21 cellular contexts compared by ENCODE assay signal in the genomic region with DNA sequence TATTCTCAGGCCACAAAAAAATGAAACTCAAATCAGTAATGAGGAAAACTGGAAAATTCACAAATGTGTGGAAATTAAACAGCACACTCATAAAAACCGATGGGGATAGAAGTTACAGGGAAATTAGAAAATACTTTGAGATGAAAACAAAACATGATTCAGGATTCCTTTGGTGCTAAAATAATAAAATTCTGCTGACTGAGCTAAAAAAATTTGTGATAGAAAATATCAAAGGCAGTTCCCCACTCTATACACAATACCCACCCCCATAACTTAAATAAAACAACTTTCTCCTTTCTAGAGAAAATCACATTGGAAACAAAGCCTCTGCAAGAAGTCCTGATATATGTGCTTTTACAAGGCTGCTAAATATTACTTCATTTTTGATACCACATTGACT. TPM values are rescaled to one million over a fixed set of nuclear protein-coding genes. Genes with fewer than 3 reads are reported as not detected.
A peak's percentile ranks its signal among the peaks of the same experiment; 100 is the strongest.
DNase-seq lines count a peak whose midpoint lies in the region; ATAC-seq, FAIRE-seq and TF ChIP-seq lines count a peak whose summit lies in the region.
"Had no signal": no experiment of that assay in that cellular context is flagged by ENCODE, and none has a peak within 500 bp of the region (broad histone marks: within the 10 kb centered on the region; RNA-seq: fewer than 3 reads in every experiment).

No MANE protein-coding gene starts in this region.

- no peaks in the 10 kb centered on the region for H4K20me1 ChIP-seq in K562 (replicated peaks; ENCODE audit: control insufficient read depth, insufficient read depth, low read length)
- H4K20me1 ChIP-seq: BLaER1 treated with 17β-estradiol and CSF1 and Interleukin-3, amounts not matched to agents 10 nM and 100 nM had no signal

- no peak overlapping the region for H3K4me3 ChIP-seq in HEK293 (ENCODE audit: low read depth, low read length)
- H3K4me3 ChIP-seq in K562, result no peak overlapping the region
- no peak overlapping the region for H3K4me3 ChIP-seq in heart right ventricle
- H3K4me3 ChIP-seq: BLaER1 treated with 17β-estradiol and CSF1 and Interleukin-3, amounts not matched to agents 10 nM and 100 nM; GM23338; HAP-1 had no signal

- no peak for FAIRE-seq in K562 (lab: Jason Lieb, UNC)
- FAIRE-seq: GM12891, GM18507 had no signal

- H3K27ac Mint-ChIP-seq in neural crest cell (ENCODE audit: unreplicated experiment), result no peak overlapping the region
- H3K27ac Mint-ChIP-seq: B cell; CD14-positive monocyte; CD4-positive, alpha-beta T cell; GM23338 had no signal

- no peaks in the 10 kb centered on the region for H3K27me3 Mint-ChIP-seq in neural crest cell (ENCODE audit: low read depth)
- H3K27me3 Mint-ChIP-seq: B cell; CD4-positive, alpha-beta T cell had no signal

- no peak overlapping the region for H3K4me2 ChIP-seq in K562 (ENCODE audit: insufficient read depth, low read length)
- H3K4me2 ChIP-seq: BLaER1 treated with 17β-estradiol and CSF1 and Interleukin-3, amounts not matched to agents 10 nM and 100 nM; GM23338 had no signal

- ATAC-seq in K562, result no peak
- ATAC-seq in heart right ventricle, result no peak
- ATAC-seq: GM23338 had no signal

- TF ChIP-seq EP300 in K562 (IDR thresholded peaks at IDR 0.05; ENCODE audit: low read length), result no peak

- POLR2A ChIA-PET in HEK293 (lab: Yijun Ruan, JAX), result interaction anchor here (0.6 to 6.3 kb wide), 3 partner anchors 10 to 162 kb away, joined by 3 to 36 read pairs (median 3); no protein-coding TSS in a partner anchor
- POLR2A ChIA-PET in K562 (lab: Yijun Ruan, JAX), result no interaction called here

- peaks cover 53% of the 10 kb centered on the region for H3K9me3 ChIP-seq in HEK293 (ENCODE audit: control insufficient read depth, insufficient read depth, low read depth, low read length)
- H3K9me3 ChIP-seq in K562 (replicated peaks; ENCODE audit: control insufficient read depth, insufficient read depth, low read depth, low read length), result no peaks in the 10 kb centered on the region; the same call in 1 of the 2 replicates
- peaks cover 0 to 99% (median 56%) of the 10 kb centered on the region in 11 donors for H3K9me3 ChIP-seq in heart right ventricle

- no peak overlapping the region for H2AFZ ChIP-seq in K562 (ENCODE audit: low read depth, low read length)
- H2AFZ ChIP-seq: GM23338 had no signal

- H3K36me3 Mint-ChIP-seq in neural crest cell (ENCODE audit: low read depth), result peaks cover 40% of the 10 kb centered on the region
- H3K36me3 Mint-ChIP-seq: CD14-positive monocyte had no signal

- in situ Hi-C loops in K562 (cut with MboI), result no loop called here

- no peaks in the 10 kb centered on the region for H3K9me1 ChIP-seq in K562 (ENCODE audit: control insufficient read depth, insufficient read depth, low read length)

- H3K4me3 Mint-ChIP-seq in neural crest cell, result peak overlapping the region; percentile 21
- H3K4me3 Mint-ChIP-seq: B cell; CD14-positive monocyte; CD4-positive, alpha-beta T cell; GM23338 had no signal

- H3K9me3 Mint-ChIP-seq in neural crest cell, result peaks cover 24% of the 10 kb centered on the region

- TF ChIP-seq RAD21 in K562 (CRISPR knock-in tag; conservative IDR thresholded peaks at IDR 0.05 in 1 of 2, IDR thresholded peaks at IDR 0.05 in 1 of 2), result no peak

- peaks cover 0 to 45% of the 10 kb centered on the region in 2 experiments; a peak in 2 of 3 replicates for H3K36me3 ChIP-seq in HEK293 (ENCODE audit: control insufficient read depth in 2 of 2, insufficient read depth in 1 of 2, low read length in 2 of 2)
- no peaks in the 10 kb centered on the region for H3K36me3 ChIP-seq in K562 (ENCODE audit: control insufficient read depth, insufficient read depth, low read length)
- H3K36me3 ChIP-seq in heart right ventricle, result peaks cover 0 to 23% (median 0%) of the 10 kb centered on the region in 9 donors
- H3K36me3 ChIP-seq: HAP-1 had no signal

- intact Hi-C loops in K562 (cut with micrococcal nuclease) (no loop called here), heart right ventricle (cut with DNase I) (no loop called here)

- CTCF ChIA-PET in HEK293 (lab: Yijun Ruan, JAX) (interaction anchor here (0.7 to 1.7 kb wide), 4 partner anchors 10 to 188 kb away, joined by 3 to 4 read pairs (median 3); partner anchors contain the start of gene ZNF227), K562 (lab: Yijun Ruan, JAX; ENCODE audit: low intra/inter-chr PET ratio) (no interaction called here)

- 0% methylated on average over 1 of the region's 1 CpG for WGBS in K562 (ENCODE audit: insufficient coverage, low coverage, missing lambda C conversion rate)
- 100% methylated on average over 1 of the region's 1 CpG for WGBS in heart right ventricle, 2 donors

- H3K27me3 ChIP-seq in K562 (ENCODE audit: control insufficient read depth in 2 of 2, insufficient read depth in 2 of 2, low read length in 2 of 2), result no peaks in the 10 kb centered on the region
- H3K27me3 ChIP-seq in heart right ventricle, result no peaks in the 10 kb centered on the region
- H3K27me3 ChIP-seq: BLaER1 treated with 17β-estradiol and CSF1 and Interleukin-3, amounts not matched to agents 10 nM and 100 nM had no signal

- H3K4me1 Mint-ChIP-seq in neural crest cell, result peaks cover 12% of the 10 kb centered on the region

- no peaks in the 10 kb centered on the region for H3K79me2 ChIP-seq in K562 (ENCODE audit: control insufficient read depth, insufficient read depth, low read length)

- H3K4me1 ChIP-seq in HEK293 (ENCODE audit: control insufficient read depth, insufficient read depth, low read length) (peaks cover 25% of the 10 kb centered on the region), K562 (replicated peaks in 1 of 2; ENCODE audit: control insufficient read depth in 2 of 2, insufficient read depth in 2 of 2, low read length in 2 of 2) (peaks cover 0 to 4% of the 10 kb centered on the region in 2 experiments; a peak in 2 of 5 replicates), heart right ventricle (peaks cover 0 to 5% (median 0%) of the 10 kb centered on the region in 9 donors)
- H3K4me1 ChIP-seq: HAP-1 had no signal

- BruUV-seq in K562 (replicated peaks; lab: Mats Ljungman, UMichigan), result no TSS peak

- no peak overlapping the region for H3K9ac ChIP-seq in K562 (ENCODE audit: insufficient read depth in 1 of 2, low read depth in 2 of 2, low read length in 2 of 2)
- H3K9ac ChIP-seq: BLaER1 treated with 17β-estradiol and CSF1 and Interleukin-3, amounts not matched to agents 10 nM and 100 nM had no signal

- TF ChIP-seq CTCF in HEK293 (tag by site-specific recombination; IDR thresholded peaks at IDR 0.05), result no peak
- no peak for TF ChIP-seq CTCF in K562 (IDR thresholded peaks at IDR 0.05 in 2 of 3, conservative IDR thresholded peaks at IDR 0.05 in 1 of 3; ENCODE audit: insufficient read depth in 2 of 3, low read depth in 1 of 3, low read length in 3 of 3)
- TF ChIP-seq CTCF in neural crest cell (conservative IDR thresholded peaks at IDR 0.05), result no peak
- TF ChIP-seq CTCF in heart right ventricle (IDR thresholded peaks at IDR 0.05), result no peak

- TF ChIP-seq POLR2A in K562 (conservative IDR thresholded peaks at IDR 0.05), result no peak

- H3K27ac ChIP-seq in HEK293 (ENCODE audit: extremely low read depth, low read depth, low read length) (no peak overlapping the region), K562 (ENCODE audit: extremely low read depth, low read depth, low read length) (no peak overlapping the region), heart right ventricle (no peak overlapping the region)
- H3K27ac ChIP-seq: BLaER1 treated with 17β-estradiol and CSF1 and Interleukin-3, amounts not matched to agents 10 nM and 100 nM had no signal

- DNase-seq in K562 (ENCODE audit: extremely low read depth in 1 of 4, low spot score in 3 of 4), result no peak
- DNase-seq in neural crest cell (ENCODE audit: low read depth, low spot score), result no peak
- DNase-seq in NCI-H1694 (lab: John Stamatoyannopoulos, UW), result no peak
- DNase-seq in heart right ventricle, result no peak
- DNase-seq in activated CD4-positive, CD25-positive, alpha-beta regulatory T cell treated with anti-CD3 and anti-CD28 coated beads, Interleukin-2, amount 50 U/mL, for 72 hours, result no peak
- DNase-seq: Calu3; CD4-positive, alpha-beta T cell; COR-L47; DMS53; DMS79 treated with DMSO at 0.1 percent for 48 hours; GF-D8 had no signal

RNA-seq across cellular contexts. Expression of gene ZNF233, which starts 1.5 kb away (rescaled TPM):
- 0.56 and 0.83 TPM in 2 replicates for total RNA-seq in K562 (2011; cell fraction: chromatin; rRNA removed; ENCODE audit: low replicate concordance)
- total RNA-seq in K562 (2011; cell fraction: nucleolus; rRNA removed), result 0.50 and 0.53 TPM in 2 replicates
- total RNA-seq in K562 (2011; cell fraction: nucleoplasm; rRNA removed), result 0.69 and 1.4 TPM in 2 replicates
- 0.08 and 0.14 TPM in 2 replicates for total RNA-seq in K562 (2014; rRNA removed)
- 0.18 and 0.26 TPM in 2 replicates for total RNA-seq in K562 (2014; rRNA removed; fragmentation: Illumina TruSeq; extraction: Trizol)
- 0.14 and 0.15 TPM in 2 replicates for total RNA-seq in K562 (2015; rRNA removed; fragmentation: Illumina TruSeq; extraction: Trizol)
- 0.16 TPM in 1 of 2 replicates, not detected in the other for total RNA-seq in K562 (2021)
- 0.03 and 0.20 TPM in 2 replicates for polyA plus RNA-seq in K562 (2011; rRNA removed)
- 0.03 TPM in 1 of 2 replicates, not detected in the other for polyA plus RNA-seq in K562 (2011; cell fraction: cytosol; rRNA removed)
- 0.24 and 0.30 TPM in 2 replicates for polyA plus RNA-seq in K562 (2011; cell fraction: nucleus; rRNA removed)
- polyA plus RNA-seq in K562 (2012), result 0.23 and 0.42 TPM in 2 replicates
- polyA plus RNA-seq in K562 (2014; fragmentation: Illumina TruSeq; extraction: Trizol), result 0.15 and 0.17 TPM in 2 replicates
- under 1 TPM; 0.23 to 0.28 TPM for polyA plus RNA-seq in K562 (2014; fragmentation: Nextera tagmentation; extraction: Ambion mirVana)
- 0.08 TPM in 2 replicates for polyA plus RNA-seq in K562 (2014; rRNA removed)
- polyA minus RNA-seq in K562 (2011; rRNA and poly(A)+ RNA removed), result 0.12 and 0.35 TPM in 2 replicates
- not detected in 2 replicates for polyA minus RNA-seq in K562 (2011; cell fraction: cytosol; rRNA and poly(A)+ RNA removed)
- polyA minus RNA-seq in K562 (2011; cell fraction: nucleus; rRNA and poly(A)+ RNA removed), result 0.27 TPM in 1 of 2 replicates, not detected in the other
- 1.7 and 2.5 TPM in 2 replicates for total RNA-seq in neural crest cell
- total RNA-seq in heart right ventricle, result 10 to 100 TPM in 1 of 10 donors, 1 to 10 TPM in 9; 4.9 to 10.2 (median 6.8) TPM
- 1 to 10 TPM in 1 of 2 donors, under 1 TPM in 1; 0.67 to 6.0 TPM for polyA plus RNA-seq in heart right ventricle
- total RNA-seq: A172, G401 had no signal

RNA-seq across cellular contexts. Expression of gene ZNF227, which starts 45.8 kb away (rescaled TPM):
- total RNA-seq in K562 (2011; cell fraction: chromatin; rRNA removed; ENCODE audit: low replicate concordance), result 21.0 and 49.4 TPM in 2 replicates
- total RNA-seq in K562 (2011; cell fraction: nucleolus; rRNA removed), result 17.7 and 20.9 TPM in 2 replicates
- total RNA-seq in K562 (2011; cell fraction: nucleoplasm; rRNA removed), result 33.3 and 35.2 TPM in 2 replicates
- total RNA-seq in K562 (2014; rRNA removed) (7.1 and 10.4 TPM in 2 replicates), K562 (2014; rRNA removed; fragmentation: Illumina TruSeq; extraction: Trizol) (15.1 and 17.0 TPM in 2 replicates), K562 (2015; rRNA removed; fragmentation: Illumina TruSeq; extraction: Trizol) (10.3 and 10.8 TPM in 2 replicates), K562 (2021) (8.7 and 13.6 TPM in 2 replicates), neural crest cell (33.4 and 35.8 TPM in 2 replicates), heart right ventricle (10 to 100 TPM; 10.6 to 18.1 (median 12.6) TPM)
- polyA plus RNA-seq in K562 (2011; rRNA removed) (4.7 and 8.7 TPM in 2 replicates), K562 (2014; fragmentation: Illumina TruSeq; extraction: Trizol) (10.0 and 11.2 TPM in 2 replicates), K562 (2014; fragmentation: Nextera tagmentation; extraction: Ambion mirVana) (1 to 10 TPM; 3.0 to 6.0 TPM), K562 (2014; rRNA removed) (4.8 and 7.8 TPM in 2 replicates), heart right ventricle (1 to 10 TPM; 4.0 to 4.5 TPM)
- 1.7 and 2.6 TPM in 2 replicates for polyA plus RNA-seq in K562 (2011; cell fraction: cytosol; rRNA removed)
- 4.9 and 5.5 TPM in 2 replicates for polyA plus RNA-seq in K562 (2011; cell fraction: nucleus; rRNA removed)
- 6.7 and 8.0 TPM in 2 replicates for polyA plus RNA-seq in K562 (2012)
- 11.5 and 15.6 TPM in 2 replicates for polyA minus RNA-seq in K562 (2011; rRNA and poly(A)+ RNA removed)
- polyA minus RNA-seq in K562 (2011; cell fraction: cytosol; rRNA and poly(A)+ RNA removed), result 2.9 and 4.6 TPM in 2 replicates
- polyA minus RNA-seq in K562 (2011; cell fraction: nucleus; rRNA and poly(A)+ RNA removed), result 12.7 and 13.5 TPM in 2 replicates

RNA-seq across cellular contexts. Expression of gene ZNF235, which starts 46.7 kb away (rescaled TPM):
- total RNA-seq in K562 (2011; cell fraction: chromatin; rRNA removed; ENCODE audit: low replicate concordance), result 12.2 and 23.4 TPM in 2 replicates
- 8.7 and 13.0 TPM in 2 replicates for total RNA-seq in K562 (2011; cell fraction: nucleolus; rRNA removed)
- total RNA-seq in K562 (2011; cell fraction: nucleoplasm; rRNA removed), result 11.6 and 17.9 TPM in 2 replicates
- total RNA-seq in K562 (2014; rRNA removed) (0.68 and 1.9 TPM in 2 replicates), K562 (2014; rRNA removed; fragmentation: Illumina TruSeq; extraction: Trizol) (2.4 and 2.5 TPM in 2 replicates), K562 (2015; rRNA removed; fragmentation: Illumina TruSeq; extraction: Trizol) (2.0 and 2.2 TPM in 2 replicates), K562 (2021) (1.1 TPM in 2 replicates), neural crest cell (9.5 and 11.5 TPM in 2 replicates), heart right ventricle (1 to 10 TPM; 2.4 to 5.1 (median 3.6) TPM)
- polyA plus RNA-seq in K562 (2011; rRNA removed) (1.0 and 2.9 TPM in 2 replicates), K562 (2014; fragmentation: Illumina TruSeq; extraction: Trizol) (1.1 and 1.7 TPM in 2 replicates), K562 (2014; fragmentation: Nextera tagmentation; extraction: Ambion mirVana) (1 to 10 TPM in 1 of 2 experiments, under 1 TPM in 1; 0.99 to 1.3 TPM), K562 (2014; rRNA removed) (0.38 and 0.88 TPM in 2 replicates), heart right ventricle (1 to 10 TPM; 1.2 to 6.4 TPM)
- 0.58 and 0.61 TPM in 2 replicates for polyA plus RNA-seq in K562 (2011; cell fraction: cytosol; rRNA removed)
- polyA plus RNA-seq in K562 (2011; cell fraction: nucleus; rRNA removed), result 1.9 and 4.9 TPM in 2 replicates
- polyA plus RNA-seq in K562 (2012), result 1.2 and 1.8 TPM in 2 replicates
- polyA minus RNA-seq in K562 (2011; rRNA and poly(A)+ RNA removed), result 2.7 and 6.8 TPM in 2 replicates
- polyA minus RNA-seq in K562 (2011; cell fraction: cytosol; rRNA and poly(A)+ RNA removed), result 1.9 TPM in 1 of 2 replicates, not detected in the other
- 3.6 and 5.8 TPM in 2 replicates for polyA minus RNA-seq in K562 (2011; cell fraction: nucleus; rRNA and poly(A)+ RNA removed)

Comparison
In these comparisons a context has a peak if more than half of its experiments do, and no peak if none do; other contexts are left out.
1. Of the 44 proteins assayed by ChIP-seq in both K562 and HEK293: peak only in K562: none; only in HEK293: SP2, ZBTB11, ZNF184 and ZNF561; in both: none; in neither: 40.